6 cellular contexts compared by ENCODE assay signal in the genomic region with DNA sequence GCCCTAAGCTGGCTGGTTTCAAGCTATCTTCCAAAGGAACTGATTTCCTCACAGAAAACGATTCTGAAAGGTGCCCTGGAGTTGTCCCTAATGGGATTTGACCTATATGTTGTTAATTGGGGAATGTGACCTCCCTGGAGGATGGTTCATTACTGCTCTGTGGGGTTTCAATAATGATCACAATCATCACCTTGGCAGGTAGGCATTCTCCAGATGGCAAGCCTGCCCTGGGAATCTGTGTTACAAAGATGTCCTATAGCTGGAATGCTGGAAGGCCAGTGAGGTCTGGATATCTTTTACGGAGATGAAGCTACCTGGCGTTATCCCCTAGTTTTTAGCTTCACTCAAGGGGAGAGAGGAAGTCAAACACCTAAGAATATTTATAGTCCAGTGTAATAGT.
"Had no signal": no experiment of that assay in that cellular context is flagged by ENCODE, and none has a peak within 500 bp of the region (broad histone marks: within the 10 kb centered on the region; RNA-seq: fewer than 3 reads in every experiment).

No MANE protein-coding gene starts in this region.

- DNase-seq: GM23248, GOT3, H7, HFFc6, KBM-7 had no signal

- ATAC-seq: HCT116 had no signal
